8 cellular contexts compared by ENCODE assay signal in the genomic region with DNA sequence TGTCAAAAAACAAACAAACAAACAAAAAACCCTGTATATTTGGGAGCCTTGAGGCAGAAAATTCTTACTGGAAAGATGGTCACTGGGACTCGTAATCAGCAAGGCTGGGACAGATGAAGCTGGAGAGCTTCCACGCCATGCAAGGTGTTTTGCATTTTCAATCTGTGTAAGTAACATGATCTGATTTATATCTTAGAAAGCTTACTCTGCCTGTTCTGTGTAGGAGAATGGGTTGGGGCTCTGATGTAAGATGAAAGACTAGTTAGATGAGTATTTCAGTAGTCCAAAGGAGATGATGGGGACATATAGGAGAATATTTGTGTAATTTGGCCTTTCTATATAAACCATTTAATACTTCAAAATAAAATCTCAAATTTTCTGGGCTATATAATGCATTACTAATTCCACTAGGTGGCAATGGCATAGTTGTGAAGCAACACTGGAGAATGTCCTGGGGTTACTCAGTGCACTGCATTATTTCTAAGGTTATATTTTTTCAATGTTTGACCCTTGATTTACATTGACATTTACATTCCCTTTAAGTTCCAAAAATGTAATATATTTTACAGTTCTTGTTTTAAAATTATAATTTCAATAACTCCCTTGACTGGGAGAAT. TPM values are rescaled to one million over a fixed set of nuclear protein-coding genes. Genes with fewer than 3 reads are reported as not detected.
DNase-seq lines count a peak whose midpoint lies in the region; ATAC-seq, FAIRE-seq and TF ChIP-seq lines count a peak whose summit lies in the region.

No MANE protein-coding gene starts in this region.

- no peak overlapping the region for H3K9ac ChIP-seq in K562 (ENCODE audit: insufficient read depth in 1 of 2, low read depth in 2 of 2, low read length in 2 of 2)
- no peak overlapping the region for H3K9ac ChIP-seq in neural cell (ENCODE audit: low read length)

- H3F3A ChIP-seq in neural cell (ENCODE audit: insufficient read depth, low read length, poor library complexity, severe bottlenecking), result no peaks in the 10 kb centered on the region

- no peak for TF ChIP-seq POLR2A in K562 (conservative IDR thresholded peaks at IDR 0.05)

- WGBS in K562 (ENCODE audit: insufficient coverage, low coverage, missing lambda C conversion rate), result 0% methylated on average over 2 of the region's 2 CpGs

- DNase-seq in Right ventricle myocardium superior (no peak), Right ventricle myocardium inferior (ENCODE audit: missing footprints) (no peak), HL-60 (ENCODE audit: low read depth in 1 of 2, low spot score in 1 of 2) (no peak), K562 (ENCODE audit: extremely low read depth in 1 of 4, low spot score in 3 of 4) (peak in 1 of 4 experiments; percentile 37), Ammon's horn (ENCODE audit: low spot score) (no peak)

- no peak for TF ChIP-seq EP300 in K562 (IDR thresholded peaks at IDR 0.05; ENCODE audit: low read length)
- TF ChIP-seq EP300 in neural cell (conservative IDR thresholded peaks at IDR 0.05; ENCODE audit: poor library complexity, severe bottlenecking), result no peak

- H3K4me2 ChIP-seq in K562 (ENCODE audit: insufficient read depth, low read length), result no peak overlapping the region
- H3K4me2 ChIP-seq in neural cell (ENCODE audit: low read length), result no peak overlapping the region

- no peaks in the 10 kb centered on the region for H3K36me3 ChIP-seq in K562 (ENCODE audit: control insufficient read depth, insufficient read depth, low read length)
- no peaks in the 10 kb centered on the region for H3K36me3 ChIP-seq in neural cell (ENCODE audit: insufficient read depth, low read length)

- H3K9me1 ChIP-seq in K562 (ENCODE audit: control insufficient read depth, insufficient read depth, low read length), result no peaks in the 10 kb centered on the region

- H3K9me2 ChIP-seq in neural cell (ENCODE audit: insufficient read depth, low read length), result no peaks in the 10 kb centered on the region

- no peak overlapping the region for H3K4me3 ChIP-seq in HL-60 (replicated peaks; ENCODE audit: insufficient read depth, low read length)
- no peak overlapping the region for H3K4me3 ChIP-seq in K562
- H3K4me3 ChIP-seq in neural cell (ENCODE audit: low read length), result no peak overlapping the region

- TF ChIP-seq CTCF in HL-60 (IDR thresholded peaks at IDR 0.05; ENCODE audit: insufficient read depth, low read length) (peak; percentile 32), K562 (IDR thresholded peaks at IDR 0.05 in 2 of 3, conservative IDR thresholded peaks at IDR 0.05 in 1 of 3; ENCODE audit: insufficient read depth in 2 of 3, low read depth in 1 of 3, low read length in 3 of 3) (peak; percentile 26 to 75 (median 31); a peak in 3 of 6 replicates), neural cell (IDR thresholded peaks at IDR 0.05; ENCODE audit: poor library complexity, severe bottlenecking) (peak; percentile 61)

- no peaks in the 10 kb centered on the region for H3K4me1 ChIP-seq in K562 (replicated peaks in 1 of 2; ENCODE audit: control insufficient read depth in 2 of 2, insufficient read depth in 2 of 2, low read length in 2 of 2)

- peak; percentile 58 to 86 for TF ChIP-seq RAD21 in K562 (CRISPR knock-in tag; conservative IDR thresholded peaks at IDR 0.05 in 1 of 2, IDR thresholded peaks at IDR 0.05 in 1 of 2)
- peak; percentile 58 for TF ChIP-seq RAD21 in neural cell (conservative IDR thresholded peaks at IDR 0.05)

- H2AFZ ChIP-seq in K562 (ENCODE audit: low read depth, low read length) (no peak overlapping the region), neural cell (ENCODE audit: low read depth, low read length) (no peak overlapping the region)

- no peak overlapping the region for H3K27ac ChIP-seq in HL-60 (replicated peaks)
- H3K27ac ChIP-seq in K562 (ENCODE audit: extremely low read depth, low read depth, low read length), result no peak overlapping the region
- H3K27ac ChIP-seq in neural cell (ENCODE audit: low read length), result no peak overlapping the region

- H3K27me3 ChIP-seq in HL-60 (ENCODE audit: insufficient read depth, poor library complexity, severe bottlenecking) (no peaks in the 10 kb centered on the region), K562 (ENCODE audit: control insufficient read depth in 2 of 2, insufficient read depth in 2 of 2, low read length in 2 of 2) (peaks cover 9 to 14% of the 10 kb centered on the region in 2 experiments; a peak in 4 of 5 replicates), neural cell (ENCODE audit: insufficient read depth, low read depth, low read length) (no peaks in the 10 kb centered on the region)

- CTCF ChIA-PET in K562 (lab: Yijun Ruan, JAX; ENCODE audit: low intra/inter-chr PET ratio), result no interaction called here

- peak; percentile 66 for FAIRE-seq in K562 (lab: Jason Lieb, UNC)

- no TSS peak for BruUV-seq in K562 (replicated peaks; lab: Mats Ljungman, UMichigan)

- H3K79me2 ChIP-seq in K562 (ENCODE audit: control insufficient read depth, insufficient read depth, low read length) (no peaks in the 10 kb centered on the region), neural cell (replicated peaks; ENCODE audit: insufficient read depth, low read length) (no peaks in the 10 kb centered on the region)

- ATAC-seq in Right ventricle myocardium superior (ENCODE audit: poor library complexity), result peak; percentile 69
- ATAC-seq in Right ventricle myocardium inferior, result no peak
- peak; percentile 91 for ATAC-seq in K562
- no peak for ATAC-seq in HG03521 (IDR thresholded peaks at IDR 0.05; ENCODE audit: unreplicated experiment)
- ATAC-seq in GM21786 (IDR thresholded peaks at IDR 0.05; ENCODE audit: unreplicated experiment), result no peak

- POLR2A ChIA-PET in K562 (lab: Yijun Ruan, JAX), result no interaction called here

- H4K20me1 ChIP-seq in K562 (replicated peaks; ENCODE audit: control insufficient read depth, insufficient read depth, low read length) (no peaks in the 10 kb centered on the region), neural cell (ENCODE audit: insufficient read depth) (no peaks in the 10 kb centered on the region)

- intact Hi-C loops in Right ventricle myocardium superior (cut with DNase I) (no loop called here), Right ventricle myocardium inferior (cut with DNase I) (no loop called here), K562 (cut with micrococcal nuclease) (loop anchor here (1.0 to 5.0 kb wide), 5 partner anchors 49 to 455 kb away; no protein-coding TSS in a partner anchor)

- H3K9me3 ChIP-seq in K562 (replicated peaks; ENCODE audit: control insufficient read depth, insufficient read depth, low read depth, low read length) (no peaks in the 10 kb centered on the region), neural cell (ENCODE audit: low read length) (no peaks in the 10 kb centered on the region)

- in situ Hi-C loops in K562 (cut with MboI), result no loop called here

TF ChIP-seq in K562, 482 proteins besides CTCF, POLR2A, EP300 and RAD21 (continues in another document):
- TF ChIP-seq CEBPB (tag; IDR thresholded peaks at IDR 0.05) (peak; percentile 47; the same call in 1 of the 2 replicates), FOXP1 (CRISPR knock-in tag; IDR thresholded peaks at IDR 0.05) (no peak), ELF4 (CRISPR knock-in tag; IDR thresholded peaks at IDR 0.05) (no peak)

TF ChIP-seq in neural cell, 6 proteins besides CTCF, POLR2A, EP300 and RAD21 (continues in another document):
- no peak for TF ChIP-seq TAF1 (IDR thresholded peaks at IDR 0.05; ENCODE audit: low read depth)
- no peak for TF ChIP-seq EZH2 (IDR thresholded peaks at IDR 0.05; ENCODE audit: borderline replicate concordance, insufficient read depth, low read length, poor library complexity, severe bottlenecking)
- no peak for TF ChIP-seq POLR2AphosphoS5 (IDR thresholded peaks at IDR 0.05)
- TF ChIP-seq SMC3 (conservative IDR thresholded peaks at IDR 0.05; ENCODE audit: poor library complexity), result peak; percentile 56

RNA-seq across cellular contexts. Expression of a gene that starts 21.9 kb away (rescaled TPM):
- total RNA-seq in Right ventricle myocardium superior, result 5.5 TPM
- total RNA-seq in Right ventricle myocardium inferior, result 4.5 TPM
- 9.8 and 34.0 TPM in 2 replicates for total RNA-seq in K562 (2011; cell fraction: chromatin; rRNA removed; ENCODE audit: low replicate concordance)
- total RNA-seq in K562 (2011; cell fraction: nucleolus; rRNA removed), result 3.2 and 5.9 TPM in 2 replicates
- total RNA-seq in K562 (2011; cell fraction: nucleoplasm; rRNA removed), result 12.6 and 20.4 TPM in 2 replicates
- total RNA-seq in K562 (2014; rRNA removed), result 0.95 and 1.9 TPM in 2 replicates
- 3.1 and 5.4 TPM in 2 replicates for total RNA-seq in K562 (2014; rRNA removed; fragmentation: Illumina TruSeq; extraction: Trizol)
- total RNA-seq in K562 (2015; rRNA removed; fragmentation: Illumina TruSeq; extraction: Trizol), result 3.4 and 4.2 TPM in 2 replicates
- total RNA-seq in K562 (2021), result 2.2 and 2.5 TPM in 2 replicates
- 2.5 and 3.9 TPM in 2 replicates for polyA plus RNA-seq in K562 (2011; rRNA removed)
- 0.12 and 0.49 TPM in 2 replicates for polyA plus RNA-seq in K562 (2011; cell fraction: cytosol; rRNA removed)
- 3.1 and 5.2 TPM in 2 replicates for polyA plus RNA-seq in K562 (2011; cell fraction: nucleus; rRNA removed)
- 1.1 and 2.0 TPM in 2 replicates for polyA plus RNA-seq in K562 (2012)
- 1.8 and 2.1 TPM in 2 replicates for polyA plus RNA-seq in K562 (2014; fragmentation: Illumina TruSeq; extraction: Trizol)
- polyA plus RNA-seq in K562 (2014; fragmentation: Nextera tagmentation; extraction: Ambion mirVana), result 1 to 10 TPM; 1.1 to 2.1 TPM
- 1.1 and 1.3 TPM in 2 replicates for polyA plus RNA-seq in K562 (2014; rRNA removed)
- polyA minus RNA-seq in K562 (2011; rRNA and poly(A)+ RNA removed), result 7.9 and 10.7 TPM in 2 replicates
- polyA minus RNA-seq in K562 (2011; cell fraction: cytosol; rRNA and poly(A)+ RNA removed), result 0.91 and 1.8 TPM in 2 replicates
- polyA minus RNA-seq in K562 (2011; cell fraction: nucleus; rRNA and poly(A)+ RNA removed), result 9.8 and 17.7 TPM in 2 replicates
- polyA plus RNA-seq in neural cell, result 38.5 and 42.8 TPM in 2 replicates
- polyA minus RNA-seq in neural cell, result 85.5 and 106 TPM in 2 replicates

Comparison
In these comparisons a context has a peak if more than half of its experiments do, and no peak if none do; other contexts are left out.
1. ATAC-seq: peak in Right ventricle myocardium superior (single experiment) and K562 (single experiment); none in Right ventricle myocardium inferior (single experiment), HG03521 (single experiment) and GM21786 (single experiment).
2. Peak in every context shown above with its lines, with median percentiles within 50 percentile points of each other: CTCF ChIP-seq.